ENCODE assay signal across 17 cellular contexts in genomic region chr6:167577891-167578361, GRCh38.
DNase-seq lines count a peak whose midpoint lies in the region; ATAC-seq, FAIRE-seq and TF ChIP-seq lines count a peak whose summit lies in the region.
"Had no signal": no experiment of that assay in that cellular context is flagged by ENCODE, and none has a peak within 500 bp of the region (broad histone marks: within the 10 kb centered on the region; RNA-seq: fewer than 3 reads in every experiment).

No MANE protein-coding gene starts in this region.

- no peak for TF ChIP-seq CTCF in HepG2 (CRISPR knock-in tag; IDR thresholded peaks at IDR 0.05)
- TF ChIP-seq CTCF in sigmoid colon (IDR thresholded peaks at IDR 0.05): no peak

- H3K9me3 ChIP-seq in HepG2 (ENCODE audit: low read length) (no peaks in the 10 kb centered on the region), sigmoid colon (peaks cover 0 to 4% (median 0%) of the 10 kb centered on the region in 4 donors)
- H3K9me3 ChIP-seq: HAP-1, SK-N-SH had no signal

- H3K27me3 ChIP-seq in H7 (ENCODE audit: control insufficient read depth, insufficient read depth, low read length) (no peaks in the 10 kb centered on the region), HepG2 (ENCODE audit: control insufficient read depth in 1 of 2, insufficient read depth in 2 of 2, low read length in 2 of 2) (peaks cover 5 to 8% of the 10 kb centered on the region in 2 experiments; a peak in 3 of 5 replicates), sigmoid colon (no peaks in the 10 kb centered on the region)

- H3K4me2 ChIP-seq in HepG2 (ENCODE audit: low read depth, low read length): peak overlapping the region; percentile 11; the same call in 1 of the 2 replicates
- H3K4me2 ChIP-seq: PC-9, SK-N-SH had no signal

- 59% methylated on average over 10 of the region's 13 CpGs for WGBS in HepG2 (ENCODE audit: low lambda C conversion rate)
- 82 to 83% methylated on average over 13 of the region's 13 CpGs for WGBS in sigmoid colon, 2 donors

- CTCF ChIA-PET in HepG2 (lab: Yijun Ruan, JAX; ENCODE audit: low intra/inter-chr PET ratio, low total read pairs): no interaction called here

- BruUV-seq in HepG2 (replicated peaks; lab: Mats Ljungman, UMichigan): no TSS peak

- H3K9ac ChIP-seq in HepG2 (ENCODE audit: insufficient read depth, low read depth, low read length): no peak overlapping the region
- H3K9ac ChIP-seq: SK-N-SH had no signal

- DNase-seq in H7 (peak; percentile 33), NCI-H2171 treated with DMSO at 0.1 percent for 48 hours (lab: John Stamatoyannopoulos, UW) (peak; percentile 44), HepG2 (ENCODE audit: low spot score) (no peak), sigmoid colon (peak; percentile 52), HPDE6-E6E7 (ENCODE audit: extremely low spot score) (no peak), SHP77 treated with DMSO at 0.1 percent for 48 hours (lab: John Stamatoyannopoulos, UW) (no peak)
- no peak for DNase-seq in effector CD8-positive, alpha-beta T cell (lab: John Stamatoyannopoulos, UW)
- DNase-seq: CD4-positive, alpha-beta T cell; DMS79 treated with DMSO at 0.1 percent for 48 hours; NCI-H1105 treated with DMSO at 0.1 percent for 48 hours; NCI-H187 treated with DMSO at 0.1 percent for 48 hours; NCI-H510A; PC-9; SK-N-SH had no signal

- in situ Hi-C loops in HepG2 (cut with HindIII; ENCODE audit: extremely low pct_ligation_motif_present, low pct_unique_long_range_greater_than_20kb): no loop called here

- TF ChIP-seq POLR2A in HepG2 (IDR thresholded peaks at IDR 0.05; ENCODE audit: insufficient read depth in 1 of 2, low read depth in 2 of 2, low read length in 2 of 2) (no peak), sigmoid colon (IDR thresholded peaks at IDR 0.05) (no peak)

- POLR2A ChIA-PET in HepG2 (lab: Yijun Ruan, JAX): no interaction called here

- H3K79me2 ChIP-seq in HepG2 (ENCODE audit: insufficient read depth, low read length): no peaks in the 10 kb centered on the region

- TF ChIP-seq EP300 in HepG2 (IDR thresholded peaks at IDR 0.05; ENCODE audit: low read depth in 2 of 2, low read length in 2 of 2): no peak
- no peak for TF ChIP-seq EP300 in HepG2 (CRISPR knock-in tag; IDR thresholded peaks at IDR 0.05; ENCODE audit: borderline replicate concordance)
- TF ChIP-seq EP300 in sigmoid colon (IDR thresholded peaks at IDR 0.05): no peak

- no peaks in the 10 kb centered on the region for H4K20me1 ChIP-seq in HepG2 (ENCODE audit: insufficient read depth, low read length)

- intact Hi-C loops in HepG2 (cut with micrococcal nuclease; ENCODE audit: unreplicated experiment): no loop called here
- intact Hi-C loops in sigmoid colon (cut with DNase I): no loop called here

- H3K4me1 ChIP-seq in HepG2 (ENCODE audit: insufficient read depth, low read length) (peaks cover 53% of the 10 kb centered on the region), sigmoid colon (peaks cover 0 to 14% (median 12%) of the 10 kb centered on the region in 4 donors)

- peak; percentile 53 for ATAC-seq in HepG2
- ATAC-seq: Right ventricle myocardium inferior had no signal

- H3K4me3 ChIP-seq in H7 (ENCODE audit: insufficient read depth, low read depth, low read length): no peak overlapping the region
- no peak overlapping the region; a peak in 1 of 6 replicates for H3K4me3 ChIP-seq in HepG2 (replicated peaks in 1 of 3; ENCODE audit: insufficient read depth in 1 of 3, low read depth in 2 of 3, low read length in 3 of 3)
- H3K4me3 ChIP-seq in sigmoid colon: no peak overlapping the region
- H3K4me3 ChIP-seq: HAP-1, PC-9 had no signal

- no peaks in the 10 kb centered on the region for H3K36me3 ChIP-seq in H7 (replicated peaks; ENCODE audit: control insufficient read depth, insufficient read depth, low read length)
- no peaks in the 10 kb centered on the region for H3K36me3 ChIP-seq in HepG2 (replicated peaks in 1 of 2; ENCODE audit: control insufficient read depth in 1 of 2, insufficient read depth in 2 of 2, low read length in 2 of 2)
- H3K36me3 ChIP-seq in sigmoid colon: no peaks in the 10 kb centered on the region
- H3K36me3 ChIP-seq: HAP-1 had no signal

- no peak for FAIRE-seq in HepG2 (lab: Jason Lieb, UNC)

- no peak overlapping the region for H2AFZ ChIP-seq in HepG2 (ENCODE audit: low read length)
- H2AFZ ChIP-seq: PC-9 had no signal

- H3K27ac ChIP-seq in HepG2 (ENCODE audit: extremely low read length, insufficient read depth, low read length) (no peak overlapping the region), sigmoid colon (no peak overlapping the region)
- H3K27ac ChIP-seq: HL-60, PC-9 had no signal

- TF ChIP-seq RAD21 in HepG2 (CRISPR knock-in tag; IDR thresholded peaks at IDR 0.05): no peak

TF ChIP-seq in HepG2, 621 proteins besides CTCF, POLR2A, EP300 and RAD21 (continues in another document):
- TF ChIP-seq NR2C2 (CRISPR knock-in tag; IDR thresholded peaks at IDR 0.05; ENCODE audit: borderline replicate concordance) (no peak), ZNF776 (CRISPR knock-in tag; IDR thresholded peaks at IDR 0.05) (no peak), ZNF225 (CRISPR knock-in tag; IDR thresholded peaks at IDR 0.05) (0 out of 2 replicates have a peak, but pooled peaks have one; percentile 42), ZNF12 (CRISPR knock-in tag; IDR thresholded peaks at IDR 0.05) (no peak), SAP130 (CRISPR knock-in tag; IDR thresholded peaks at IDR 0.05; ENCODE audit: low read depth) (no peak), SIN3B (IDR thresholded peaks at IDR 0.05; ENCODE audit: low read length) (no peak), SKI (IDR thresholded peaks at IDR 0.05; ENCODE audit: partially characterized antibody) (no peak), ZNF530 (CRISPR knock-in tag; IDR thresholded peaks at IDR 0.05; ENCODE audit: low read depth) (no peak), NFKBIZ (CRISPR knock-in tag; IDR thresholded peaks at IDR 0.05) (no peak), RARG (CRISPR knock-in tag; IDR thresholded peaks at IDR 0.05; ENCODE audit: low read depth) (no peak), SMC3 (IDR thresholded peaks at IDR 0.05; ENCODE audit: low read length) (no peak), ZNF891 (CRISPR knock-in tag; IDR thresholded peaks at IDR 0.05) (0 out of 2 replicates have a peak, but pooled peaks have one; percentile 35), IKZF4 (CRISPR knock-in tag; IDR thresholded peaks at IDR 0.05; ENCODE audit: borderline replicate concordance, low read depth, not compliant biosample characterization) (no peak), ZMYM4 (CRISPR knock-in tag; IDR thresholded peaks at IDR 0.05) (0 out of 2 replicates have a peak, but pooled peaks have one; percentile 45), NFRKB (IDR thresholded peaks at IDR 0.05) (no peak), ZSCAN12 (CRISPR knock-in tag; IDR thresholded peaks at IDR 0.05) (no peak), ZNF143 (CRISPR knock-in tag; IDR thresholded peaks at IDR 0.05) (no peak), THRA (CRISPR knock-in tag; IDR thresholded peaks at IDR 0.05; ENCODE audit: borderline replicate concordance) (no peak), REXO4 (CRISPR knock-in tag; IDR thresholded peaks at IDR 0.05; ENCODE audit: borderline replicate concordance) (no peak), ZNF441 (CRISPR knock-in tag; IDR thresholded peaks at IDR 0.05; ENCODE audit: borderline replicate concordance) (no peak), ZHX1 (CRISPR knock-in tag; IDR thresholded peaks at IDR 0.05; ENCODE audit: low read depth) (no peak), FIP1L1 (IDR thresholded peaks at IDR 0.05; ENCODE audit: borderline replicate concordance, insufficient read depth, low read depth, low read length) (no peak)
- TF ChIP-seq, protein P1, sequence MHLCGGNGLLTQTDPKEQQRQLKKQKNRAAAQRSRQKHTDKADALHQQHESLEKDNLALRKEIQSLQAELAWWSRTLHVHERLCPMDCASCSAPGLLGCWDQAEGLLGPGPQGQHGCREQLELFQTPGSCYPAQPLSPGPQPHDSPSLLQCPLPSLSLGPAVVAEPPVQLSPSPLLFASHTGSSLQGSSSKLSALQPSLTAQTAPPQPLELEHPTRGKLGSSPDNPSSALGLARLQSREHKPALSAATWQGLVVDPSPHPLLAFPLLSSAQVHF (CRISPR knock-in tag; IDR thresholded peaks at IDR 0.05): no peak

Comparison
In these comparisons a context has a peak if more than half of its experiments do, and no peak if none do; other contexts are left out.
1. DNase-seq: peak in H7 (single experiment), NCI-H2171 treated with DMSO at 0.1 percent for 48 hours (single experiment) and sigmoid colon (single experiment); none in HepG2 (single experiment), HPDE6-E6E7 (single experiment), SHP77 treated with DMSO at 0.1 percent for 48 hours (single experiment) and effector CD8-positive, alpha-beta T cell (single experiment).